ENCODE assay signal across 8 cellular contexts in the genomic region with DNA sequence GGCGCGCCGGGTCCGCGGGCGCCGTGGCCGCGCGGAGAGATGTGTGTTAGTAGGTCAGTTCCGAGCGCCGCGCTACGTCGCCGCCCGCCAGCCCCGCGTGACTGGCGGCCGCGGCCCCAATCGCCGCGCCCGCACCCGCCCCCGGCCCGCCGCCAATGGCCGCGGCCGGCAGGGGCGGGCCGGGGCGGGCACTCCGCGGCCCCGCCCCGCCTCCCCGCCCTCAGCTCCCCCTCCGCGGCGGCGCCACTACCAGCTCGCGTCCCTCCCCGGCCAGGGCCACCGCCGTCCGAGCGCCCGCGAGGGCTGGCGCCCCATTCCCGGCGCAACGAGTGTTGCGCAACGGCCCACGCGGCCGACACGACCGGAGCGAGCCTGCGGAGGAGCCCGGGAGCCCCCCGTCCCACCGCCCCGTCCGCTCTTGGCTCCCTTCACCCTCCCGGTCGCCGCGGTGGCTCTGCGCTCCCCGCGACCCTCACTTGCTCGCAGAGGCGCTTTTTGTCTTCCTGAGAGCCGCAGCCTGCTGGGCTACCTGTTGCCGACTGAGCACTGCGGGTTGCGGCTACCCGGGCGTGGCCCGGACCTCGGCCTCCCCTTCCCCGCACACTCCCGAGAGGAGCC. TPM values are rescaled to one million over a fixed set of nuclear protein-coding genes. Genes with fewer than 3 reads are reported as not detected.
DNase-seq lines count a peak whose midpoint lies in the region; ATAC-seq and TF ChIP-seq lines count a peak whose summit lies in the region.

A gene with protein sequence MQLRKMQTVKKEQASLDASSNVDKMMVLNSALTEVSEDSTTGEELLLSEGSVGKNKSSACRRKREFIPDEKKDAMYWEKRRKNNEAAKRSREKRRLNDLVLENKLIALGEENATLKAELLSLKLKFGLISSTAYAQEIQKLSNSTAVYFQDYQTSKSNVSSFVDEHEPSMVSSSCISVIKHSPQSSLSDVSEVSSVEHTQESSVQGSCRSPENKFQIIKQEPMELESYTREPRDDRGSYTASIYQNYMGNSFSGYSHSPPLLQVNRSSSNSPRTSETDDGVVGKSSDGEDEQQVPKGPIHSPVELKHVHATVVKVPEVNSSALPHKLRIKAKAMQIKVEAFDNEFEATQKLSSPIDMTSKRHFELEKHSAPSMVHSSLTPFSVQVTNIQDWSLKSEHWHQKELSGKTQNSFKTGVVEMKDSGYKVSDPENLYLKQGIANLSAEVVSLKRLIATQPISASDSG (minus strand): TSS at position 48 of the 618 bp plus-strand sequence. CDS start 13,098 bp downstream, outside the sequence.

- peaks cover 44% of the 10 kb centered on the region for H3K4me1 Mint-ChIP-seq in neural crest cell

- H3K9me3 Mint-ChIP-seq in neural crest cell = no peaks in the 10 kb centered on the region

- peak within 1 kb of the TSS; percentile 93 for H3K4me3 ChIP-seq in Jurkat, Clone E6-1 (ENCODE audit: low read length)
- H3K4me3 ChIP-seq in foreskin fibroblast (ENCODE audit: low read depth in 1 of 2, low read length in 2 of 2) = peak within 1 kb of the TSS; percentile 80 to 88

- H3K4me3 Mint-ChIP-seq in neural crest cell = peak within 1 kb of the TSS; percentile 99

- TF ChIP-seq CTCF in foreskin fibroblast (IDR thresholded peaks at IDR 0.05; ENCODE audit: low read depth, low read length) = no peak
- TF ChIP-seq CTCF in neural crest cell (conservative IDR thresholded peaks at IDR 0.05) = no peak

- H3K27ac Mint-ChIP-seq in neural crest cell (ENCODE audit: unreplicated experiment) = peak within 1 kb of the TSS; percentile 97

- no peaks in the 10 kb centered on the region for H3K36me3 Mint-ChIP-seq in neural crest cell (ENCODE audit: low read depth)

- ATAC-seq in GM21619 (IDR thresholded peaks at IDR 0.05; ENCODE audit: unreplicated experiment) = peak; percentile 77

- DNase-seq in DMS153 (lab: John Stamatoyannopoulos, UW) (peak; percentile 51), SHP77 treated with DMSO at 0.1 percent for 48 hours (lab: John Stamatoyannopoulos, UW) (peak; percentile 40), foreskin fibroblast (peak; percentile 84 to 93), neural crest cell (ENCODE audit: low read depth, low spot score) (peak; percentile 55), stromal cell of bone marrow (ENCODE audit: low read depth) (peak; percentile 69)
- DNase-seq in Jurkat, Clone E6-1 (ENCODE audit: low read depth, low spot score) = peak; percentile 49
- peak; percentile 50 for DNase-seq in activated gamma-delta T cell treated with anti-CD3 and anti-CD28 coated beads, Interleukin-2, amount 50 U/mL, for 16 hours (ENCODE audit: low read depth)

- H3K27me3 Mint-ChIP-seq in neural crest cell (ENCODE audit: low read depth) = peaks cover 54% of the 10 kb centered on the region

RNA-seq across cellular contexts. Expression of the gene that starts here (rescaled TPM):
- 25.3 TPM for polyA plus RNA-seq in Jurkat, Clone E6-1 (2012; ENCODE audit: insufficient read depth, insufficient read length)
- 16.2 and 16.8 TPM in 2 replicates for total RNA-seq in neural crest cell

Comparison
In these comparisons a context has a peak if more than half of its experiments do, and no peak if none do; other contexts are left out.
1. Peak in every context shown above with its lines: DNase-seq, ATAC-seq and H3K4me3 ChIP-seq.